ENCODE assay signal across 10 cellular contexts in the genomic region with DNA sequence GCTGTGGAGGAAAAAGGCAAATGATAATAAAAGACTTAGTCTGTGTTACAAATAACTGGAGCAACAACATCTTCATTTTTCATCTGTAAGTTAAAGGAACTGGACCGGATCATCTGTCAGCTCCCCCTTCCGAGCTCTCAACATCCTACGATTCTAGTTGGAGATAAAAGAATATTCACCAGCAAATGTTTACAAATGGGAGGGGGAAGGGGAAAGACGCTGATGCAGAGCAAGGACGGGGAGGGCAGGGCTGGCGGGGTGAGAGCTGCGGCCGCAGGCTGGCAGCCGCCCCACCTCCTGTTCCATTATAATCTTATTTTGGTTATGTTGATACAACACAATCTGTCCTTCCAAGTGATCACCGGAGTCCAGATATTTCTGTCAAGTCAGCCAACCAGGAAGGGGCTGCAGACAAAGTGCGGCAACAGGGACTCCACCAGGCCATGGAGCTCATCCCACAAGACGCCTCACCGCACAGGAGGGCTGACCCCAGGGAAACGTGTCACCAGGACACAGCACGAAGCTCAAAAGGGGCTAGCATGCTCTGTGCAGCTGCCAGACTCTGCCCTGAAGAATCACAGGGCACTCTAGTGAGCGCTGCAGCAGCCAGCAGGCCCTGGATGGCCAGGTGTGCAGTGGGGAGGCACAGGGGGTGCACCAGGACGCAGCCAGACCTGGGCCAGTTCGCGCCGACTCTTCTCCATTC. TPM values are rescaled to one million over a fixed set of nuclear protein-coding genes. Genes with fewer than 3 reads are reported as not detected.
DNase-seq lines count a peak whose midpoint lies in the region; ATAC-seq and TF ChIP-seq lines count a peak whose summit lies in the region.
"Had no signal": no experiment of that assay in that cellular context is flagged by ENCODE, and none has a peak within 500 bp of the region (broad histone marks: within the 10 kb centered on the region; RNA-seq: fewer than 3 reads in every experiment).

No MANE protein-coding gene starts in this region.

- no peaks in the 10 kb centered on the region for H3K9me3 ChIP-seq in CD4-positive, CD25-positive, alpha-beta regulatory T cell (ENCODE audit: control insufficient read depth in 2 of 2, low read length in 2 of 2)
- H3K9me3 ChIP-seq in MM.1S (replicated peaks; ENCODE audit: insufficient read depth, low read length), result no peaks in the 10 kb centered on the region

- H3K27ac ChIP-seq in CD4-positive, CD25-positive, alpha-beta regulatory T cell (ENCODE audit: insufficient read depth, low read length, poor library complexity, severe bottlenecking), result peak overlapping the region; percentile 5
- no peak overlapping the region for H3K27ac ChIP-seq in MM.1S (ENCODE audit: low read length)

- no peaks in the 10 kb centered on the region for H3K27me3 Mint-ChIP-seq in CD4-positive, CD25-positive, alpha-beta regulatory T cell
- no peaks in the 10 kb centered on the region for H3K27me3 Mint-ChIP-seq in nephron (ENCODE audit: low read depth)

- no peak for ATAC-seq in CD4-positive, CD25-positive, alpha-beta regulatory T cell (ENCODE audit: low read depth in 2 of 2)
- ATAC-seq in HG03565 (IDR thresholded peaks at IDR 0.05; ENCODE audit: unreplicated experiment), result no peak

- H3K4me2 ChIP-seq in MM.1S (ENCODE audit: low read depth, low read length), result no peak overlapping the region

- TF ChIP-seq CTCF in nephron (IDR thresholded peaks at IDR 0.05; ENCODE audit: unreplicated experiment in 3 of 3) (no peak), MM.1S (IDR thresholded peaks at IDR 0.05; ENCODE audit: low read length) (no peak)

- no peaks in the 10 kb centered on the region for H3K9me2 ChIP-seq in MM.1S (replicated peaks; ENCODE audit: insufficient read depth, low read length)

- H3K4me3 ChIP-seq in CD4-positive, CD25-positive, alpha-beta regulatory T cell (ENCODE audit: low read depth, low read length), result no peak overlapping the region
- no peak overlapping the region for H3K4me3 ChIP-seq in MM.1S (ENCODE audit: low read length)

- peaks cover 5% of the 10 kb centered on the region; the same call in 1 of the 2 replicates for H3K79me2 ChIP-seq in MM.1S (ENCODE audit: low read length)

- H3K9me3 Mint-ChIP-seq in CD4-positive, CD25-positive, alpha-beta regulatory T cell, result no peaks in the 10 kb centered on the region
- H3K9me3 Mint-ChIP-seq in nephron, result no peaks in the 10 kb centered on the region

- peaks cover 10% of the 10 kb centered on the region for H3K4me1 ChIP-seq in CD4-positive, CD25-positive, alpha-beta regulatory T cell (ENCODE audit: control insufficient read depth, insufficient read depth, low read length, poor library complexity, severe bottlenecking)
- H3K4me1 ChIP-seq in MM.1S (ENCODE audit: low read length), result no peaks in the 10 kb centered on the region

- no peak overlapping the region for H2AFZ ChIP-seq in MM.1S (ENCODE audit: low read length)

- H3K9ac ChIP-seq in MM.1S (ENCODE audit: low read length), result no peak overlapping the region

- DNase-seq in CD4-positive, CD25-positive, alpha-beta regulatory T cell, result no peak
- peak; percentile 88 for DNase-seq in NCI-H82 (lab: John Stamatoyannopoulos, UW)
- DNase-seq in fibroblast of peridontal ligament (ENCODE audit: extremely low read depth), result peak; percentile 55
- no peak for DNase-seq in NCI-H345 treated with DMSO at 0.1 percent for 48 hours (lab: John Stamatoyannopoulos, UW; ENCODE audit: unreplicated experiment)
- no peak for DNase-seq in HK-2 (ENCODE audit: unreplicated experiment)
- DNase-seq in MM.1S, result no peak
- DNase-seq: activated gamma-delta T cell; stimulated activated CD4-positive, alpha-beta T cell treated with anti-CD3 and anti-CD28 coated beads, Interleukin-15, amount 100 ng/mL, for 24 hours had no signal

- H3K27me3 ChIP-seq in CD4-positive, CD25-positive, alpha-beta regulatory T cell (ENCODE audit: control insufficient read depth, insufficient read depth, low read length), result no peaks in the 10 kb centered on the region
- no peaks in the 10 kb centered on the region for H3K27me3 ChIP-seq in MM.1S (replicated peaks; ENCODE audit: insufficient read depth, low read length)

- H3K4me3 Mint-ChIP-seq in CD4-positive, CD25-positive, alpha-beta regulatory T cell, result peak overlapping the region in 2 of 4 donors; percentile 43 to 50
- no peak overlapping the region for H3K4me3 Mint-ChIP-seq in nephron

- no peaks in the 10 kb centered on the region for H4K20me1 ChIP-seq in MM.1S (ENCODE audit: insufficient read depth, low read length)

- peaks cover 13 to 61% (median 34%) of the 10 kb centered on the region in 4 donors for H3K4me1 Mint-ChIP-seq in CD4-positive, CD25-positive, alpha-beta regulatory T cell
- peaks cover 10% of the 10 kb centered on the region for H3K4me1 Mint-ChIP-seq in nephron

- peaks cover 44% of the 10 kb centered on the region for H3K36me3 ChIP-seq in CD4-positive, CD25-positive, alpha-beta regulatory T cell (ENCODE audit: control insufficient read depth, insufficient read depth, low read length)
- no peaks in the 10 kb centered on the region for H3K36me3 ChIP-seq in MM.1S (replicated peaks; ENCODE audit: insufficient read depth, low read length)

- peak overlapping the region in 2 of 3 donors; percentile 59 to 92 for H3K27ac Mint-ChIP-seq in CD4-positive, CD25-positive, alpha-beta regulatory T cell
- H3K27ac Mint-ChIP-seq in nephron, result peak overlapping the region in 2 of 3 experiments; percentile 26 to 54

- H3K36me3 Mint-ChIP-seq in CD4-positive, CD25-positive, alpha-beta regulatory T cell, result peaks cover 23% of the 10 kb centered on the region
- peaks cover 32% of the 10 kb centered on the region for H3K36me3 Mint-ChIP-seq in nephron (ENCODE audit: low read depth)

- H3F3A ChIP-seq in MM.1S (ENCODE audit: insufficient read depth, low read length), result no peaks in the 10 kb centered on the region

RNA-seq across cellular contexts. Expression of a gene that starts 19.7 kb away (rescaled TPM):
- 35.5 TPM for total RNA-seq in CD4-positive, CD25-positive, alpha-beta regulatory T cell
- polyA plus RNA-seq in CD4-positive, CD25-positive, alpha-beta regulatory T cell, result 10 to 100 TPM; 18.8 to 29.2 (median 26.4) TPM

RNA-seq across cellular contexts. Expression of a gene that starts 28.2 kb away (rescaled TPM):
- total RNA-seq in CD4-positive, CD25-positive, alpha-beta regulatory T cell, result 83.2 TPM
- polyA plus RNA-seq in CD4-positive, CD25-positive, alpha-beta regulatory T cell, result 100 to 1,000 TPM; 123 to 158 (median 140) TPM

RNA-seq across cellular contexts. Expression of a gene that starts 46.7 kb away (rescaled TPM):
- total RNA-seq in CD4-positive, CD25-positive, alpha-beta regulatory T cell, result 2.1 TPM
- 1 to 10 TPM; 2.7 to 8.8 (median 3.5) TPM for polyA plus RNA-seq in CD4-positive, CD25-positive, alpha-beta regulatory T cell

Comparison
In these comparisons a context has a peak if more than half of its experiments do, and no peak if none do; other contexts are left out.
1. DNase-seq: peak in NCI-H82 (single experiment) and fibroblast of peridontal ligament (single experiment); none in CD4-positive, CD25-positive, alpha-beta regulatory T cell (0 of 3), NCI-H345 treated with DMSO at 0.1 percent for 48 hours (single experiment), HK-2 (single experiment) and MM.1S (single experiment).